8 cellular contexts compared by ENCODE assay signal in the genomic region with DNA sequence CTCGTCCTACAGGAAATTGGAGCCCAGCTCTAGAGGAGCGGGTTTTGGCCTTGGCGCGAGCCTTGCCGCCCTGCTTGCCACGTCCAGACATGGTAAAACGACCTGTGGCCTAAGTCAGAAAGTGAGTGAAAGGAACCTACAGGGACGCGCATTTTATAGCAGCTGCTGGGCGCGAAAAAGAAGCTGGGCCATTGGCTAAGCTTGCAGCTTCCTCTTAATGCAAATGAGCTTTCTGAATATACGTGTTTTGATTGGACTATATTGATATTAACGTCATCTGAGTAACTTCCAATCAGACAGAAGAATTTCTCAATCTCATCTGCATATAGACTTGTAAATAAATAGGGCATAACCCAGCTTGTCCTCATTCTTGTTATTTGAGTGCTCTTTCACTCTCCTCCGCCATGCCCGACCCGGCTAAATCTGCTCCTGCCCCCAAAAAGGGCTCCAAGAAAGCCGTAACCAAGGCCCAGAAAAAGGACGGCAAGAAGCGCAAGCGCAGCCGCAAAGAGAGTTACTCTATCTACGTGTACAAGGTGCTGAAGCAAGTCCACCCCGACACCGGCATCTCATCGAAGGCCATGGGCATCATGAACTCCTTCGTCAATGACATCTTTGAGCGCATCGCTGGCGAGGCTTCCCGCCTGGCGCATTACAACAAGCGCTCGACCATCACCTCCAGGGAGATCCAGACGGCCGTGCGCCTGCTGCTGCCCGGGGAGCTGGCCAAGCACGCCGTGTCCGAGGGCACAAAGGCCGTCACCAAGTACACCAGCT. TPM values are rescaled to one million over a fixed set of nuclear protein-coding genes. Genes with fewer than 3 reads are reported as not detected.
DNase-seq lines count a peak whose midpoint lies in the region; ATAC-seq and TF ChIP-seq lines count a peak whose summit lies in the region.

No MANE protein-coding gene starts in this region.

- ATAC-seq in GM19023 (IDR thresholded peaks at IDR 0.05; ENCODE audit: unreplicated experiment) (peak; percentile 53), HG03196 (IDR thresholded peaks at IDR 0.05; ENCODE audit: unreplicated experiment) (peak; percentile 45)

- H3K27ac ChIP-seq in layer of hippocampus (ENCODE audit: low read depth, low read length): peak overlapping the region; percentile 40

- peaks cover 15% of the 10 kb centered on the region for H3K27me3 ChIP-seq in layer of hippocampus (ENCODE audit: control insufficient read depth, insufficient read depth, low read length)

- DNase-seq in AG09319 (ENCODE audit: extremely low read depth, low read depth) (peak; percentile 94), NCI-H345 (lab: John Stamatoyannopoulos, UW) (peak; percentile 97), cerebellum (ENCODE audit: low spot score) (peak; percentile 61)
- peak; percentile 42 to 70 (median 64) for DNase-seq in activated CD4-positive, CD25-positive, alpha-beta regulatory T cell (lab: John Stamatoyannopoulos, UW)
- peak; percentile 58 to 69 for DNase-seq in stimulated activated CD4-positive, alpha-beta T cell treated with anti-CD3 and anti-CD28 coated beads, Interleukin-1b, Interleukin-23, amount 100 ng/mL, for 4 hours (ENCODE audit: low read depth in 2 of 2)

- no peak for TF ChIP-seq CTCF in AG09319 (IDR thresholded peaks at IDR 0.05; ENCODE audit: low read depth, low read length)

RNA-seq across cellular contexts. Expression of gene OR2B2, which starts 18.9 kb away (rescaled TPM):
- not detected for total RNA-seq in cerebellum

Comparison
In these comparisons a context has a peak if more than half of its experiments do, and no peak if none do; other contexts are left out.
1. Peak in every context shown above with its lines: DNase-seq, ATAC-seq and H3K27ac ChIP-seq.